In genomic region chr10:122333037-122333436, GRCh38 we compare ENCODE assay signal across 16 cellular contexts. TPM values are rescaled to one million over a fixed set of nuclear protein-coding genes. Genes with fewer than 3 reads are reported as not detected.
DNase-seq lines count a peak whose midpoint lies in the region; ATAC-seq and TF ChIP-seq lines count a peak whose summit lies in the region.
"Had no signal": no experiment of that assay in that cellular context is flagged by ENCODE, and none has a peak within 500 bp of the region (broad histone marks: within the 10 kb centered on the region; RNA-seq: fewer than 3 reads in every experiment).

No MANE protein-coding gene starts in this region.

- H3K9me3 Mint-ChIP-seq in activated CD4-positive, alpha-beta memory T cell treated with anti-CD3 and anti-CD28 coated beads, Interleukin-2, amount 10 ng/mL, durations not matched to agents 7 days and 5 days, result no peaks in the 10 kb centered on the region
- H3K9me3 Mint-ChIP-seq: central memory CD8-positive, alpha-beta T cell; nephron had no signal

- H3K27ac Mint-ChIP-seq in activated CD4-positive, alpha-beta memory T cell treated with anti-CD3 and anti-CD28 coated beads, Interleukin-2, amount 10 ng/mL, durations not matched to agents 7 days and 5 days, result no peak overlapping the region

- peak; percentile 21 to 28 for DNase-seq in activated CD4-positive, alpha-beta T cell treated with anti-CD3 and anti-CD28 coated beads, Interleukin-2, amount 50 U/mL, for 48 hours
- no peak for DNase-seq in activated CD4-positive, alpha-beta T cell treated with anti-CD3 and anti-CD28 coated beads, Interleukin-2, amount 50 U/mL, for 4 hours
- peak; percentile 30 for DNase-seq in activated CD4-positive, alpha-beta memory T cell treated with anti-CD3 and anti-CD28 coated beads, Interleukin-2, amount 10 ng/mL, durations not matched to agents 7 days and 5 days
- DNase-seq in stimulated activated CD8-positive, alpha-beta memory T cell treated with anti-CD3 and anti-CD28 coated beads, Interleukin-15, amount 100 ng/mL, for 48 hours (ENCODE audit: low read depth in 2 of 2), result peak; percentile 19 to 42
- DNase-seq in RPMI8226, result no peak
- DNase-seq: activated naive CD4-positive, alpha-beta T cell treated with anti-CD3 and anti-CD28 coated beads, Interleukin-2, amount 50 U/mL, for 16 hours; IMR-90; left ventricle myocardium superior; NCI-H1092 treated with DMSO at 0.1 percent for 48 hours; NCI-H2227 treated with DMSO at 0.1 percent for 48 hours; SW 1271 had no signal

- H3K27me3 Mint-ChIP-seq in activated CD4-positive, alpha-beta memory T cell treated with anti-CD3 and anti-CD28 coated beads, Interleukin-2, amount 10 ng/mL, durations not matched to agents 7 days and 5 days, result peaks cover 20% of the 10 kb centered on the region

- H3K4me1 Mint-ChIP-seq in activated CD4-positive, alpha-beta memory T cell treated with anti-CD3 and anti-CD28 coated beads, Interleukin-2, amount 10 ng/mL, durations not matched to agents 7 days and 5 days, result peaks cover 11% of the 10 kb centered on the region
- H3K4me1 Mint-ChIP-seq: central memory CD8-positive, alpha-beta T cell had no signal

- H3K36me3 Mint-ChIP-seq in activated CD4-positive, alpha-beta memory T cell treated with anti-CD3 and anti-CD28 coated beads, Interleukin-2, amount 10 ng/mL, durations not matched to agents 7 days and 5 days (ENCODE audit: low read depth), result no peaks in the 10 kb centered on the region

- ATAC-seq in GM21619 (IDR thresholded peaks at IDR 0.05; ENCODE audit: unreplicated experiment) (peak; percentile 54), GM19452 (IDR thresholded peaks at IDR 0.05; ENCODE audit: unreplicated experiment) (no peak), SK-N-SH treated with all-trans-retinoic acid at 6 μM for 48 hours (no peak)
- ATAC-seq: left ventricle myocardium superior had no signal

- H3K4me3 Mint-ChIP-seq in activated CD4-positive, alpha-beta memory T cell treated with anti-CD3 and anti-CD28 coated beads, Interleukin-2, amount 10 ng/mL, durations not matched to agents 7 days and 5 days, result no peak overlapping the region
- H3K4me3 Mint-ChIP-seq: central memory CD8-positive, alpha-beta T cell; nephron had no signal

- POLR2A ChIA-PET in activated CD4-positive, alpha-beta memory T cell treated with anti-CD3 and anti-CD28 coated beads, Interleukin-2, amount 10 ng/mL, durations not matched to agents 7 days and 5 days (lab: Charles Lee), result no interaction called here

- CTCF ChIA-PET in activated CD4-positive, alpha-beta memory T cell treated with anti-CD3 and anti-CD28 coated beads, Interleukin-2, amount 10 ng/mL, durations not matched to agents 7 days and 5 days (lab: Charles Lee), result interaction anchor here (2.0 kb wide), 1 partner anchor 34 kb away, joined by 5 read pairs; no protein-coding TSS in a partner anchor

TF ChIP-seq in SK-N-SH treated with all-trans-retinoic acid at 6 μM for 48 hours, 23 proteins besides CTCF, POLR2A, EP300 and RAD21 (continues in another document):
- TF ChIP-seq ISL1 (CRISPR knock-in tag; IDR thresholded peaks at IDR 0.05) (no peak), CSDC2 (CRISPR knock-in tag; IDR thresholded peaks at IDR 0.05) (no peak), ZC3H10 (CRISPR knock-in tag; IDR thresholded peaks at IDR 0.05) (no peak), CSRNP3 (CRISPR knock-in tag; IDR thresholded peaks at IDR 0.05) (no peak), RARB (CRISPR knock-in tag; IDR thresholded peaks at IDR 0.05) (no peak), PATZ1 (CRISPR knock-in tag; IDR thresholded peaks at IDR 0.05; ENCODE audit: borderline replicate concordance) (no peak), TSHZ2 (CRISPR knock-in tag; IDR thresholded peaks at IDR 0.05) (no peak), GLIS3 (CRISPR knock-in tag; IDR thresholded peaks at IDR 0.05) (no peak), ZFP3 (CRISPR knock-in tag; IDR thresholded peaks at IDR 0.05) (no peak), POU6F1 (CRISPR knock-in tag; IDR thresholded peaks at IDR 0.05; ENCODE audit: borderline replicate concordance, low read depth) (no peak), ARNTL (CRISPR knock-in tag; IDR thresholded peaks at IDR 0.05; ENCODE audit: borderline replicate concordance, low read depth) (no peak), ZFP30 (CRISPR knock-in tag; IDR thresholded peaks at IDR 0.05) (no peak), ESRRG (CRISPR knock-in tag; IDR thresholded peaks at IDR 0.05) (no peak), TOX (CRISPR knock-in tag; IDR thresholded peaks at IDR 0.05; ENCODE audit: borderline replicate concordance) (no peak), OSR1 (CRISPR knock-in tag; IDR thresholded peaks at IDR 0.05) (no peak), ZNF565 (CRISPR knock-in tag; conservative IDR thresholded peaks at IDR 0.05; ENCODE audit: low read depth) (no peak), PPARA (CRISPR knock-in tag; IDR thresholded peaks at IDR 0.05; ENCODE audit: borderline replicate concordance) (no peak), ZNF8 (CRISPR knock-in tag; IDR thresholded peaks at IDR 0.05) (no peak), BACH2 (CRISPR knock-in tag; IDR thresholded peaks at IDR 0.05; ENCODE audit: borderline replicate concordance) (no peak)

RNA-seq across cellular contexts. Expression of gene PLEKHA1, which starts 41.5 kb away (rescaled TPM):
- 1 to 10 TPM; 5.2 to 5.3 TPM for total RNA-seq in activated CD4-positive, alpha-beta memory T cell treated with anti-CD3 and anti-CD28 coated beads, Interleukin-2, amount 10 ng/mL, durations not matched to agents 7 days and 5 days

Comparison
In these comparisons a context has a peak if more than half of its experiments do, and no peak if none do; other contexts are left out.
1. DNase-seq: peak in activated CD4-positive, alpha-beta T cell treated with anti-CD3 and anti-CD28 coated beads, Interleukin-2, amount 50 U/mL, for 48 hours (2 of 2), activated CD4-positive, alpha-beta memory T cell treated with anti-CD3 and anti-CD28 coated beads, Interleukin-2, amount 10 ng/mL, durations not matched to agents 7 days and 5 days (single experiment) and stimulated activated CD8-positive, alpha-beta memory T cell treated with anti-CD3 and anti-CD28 coated beads, Interleukin-15, amount 100 ng/mL, for 48 hours (2 of 2); none in activated CD4-positive, alpha-beta T cell treated with anti-CD3 and anti-CD28 coated beads, Interleukin-2, amount 50 U/mL, for 4 hours (0 of 2) and RPMI8226 (single experiment).